In the genomic region with DNA sequence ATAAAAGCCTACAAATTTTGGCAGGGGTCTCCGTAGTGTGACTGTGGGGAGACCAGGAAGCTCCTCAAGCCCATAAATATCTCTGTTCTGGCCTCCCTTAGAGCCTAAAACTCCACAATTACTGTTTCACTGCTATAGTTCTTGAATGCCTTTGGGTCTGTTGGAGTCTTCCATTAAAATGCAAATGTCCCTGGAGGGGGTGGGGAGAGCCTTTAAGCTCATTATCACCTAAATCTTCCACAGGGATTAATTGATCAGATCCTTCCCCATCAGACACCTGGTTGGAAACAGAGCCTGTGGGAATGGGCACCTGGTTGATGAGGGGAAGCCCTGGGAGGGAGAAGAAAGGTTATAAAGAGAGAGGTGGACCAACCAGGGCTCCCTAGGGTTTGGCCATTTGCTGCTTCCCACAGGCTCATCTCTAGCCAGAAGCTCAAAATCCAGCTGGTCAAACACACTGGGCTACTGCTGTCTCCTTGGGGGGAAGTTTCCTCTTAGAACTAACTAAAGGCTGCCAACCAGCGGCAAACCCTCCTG, we compare ENCODE assay signal across 1 cellular context.
TF ChIP-seq lines count a peak whose summit lies in the region.

No MANE protein-coding gene starts in this region.

TF ChIP-seq in HepG2, 621 proteins besides CTCF, POLR2A, EP300 and RAD21 (continued from another document):
- TF ChIP-seq ZNF83 (CRISPR knock-in tag; IDR thresholded peaks at IDR 0.05; ENCODE audit: borderline replicate concordance) (0 out of 2 replicates have a peak, but pooled peaks have one; percentile 27), SAFB2 (CRISPR knock-in tag; IDR thresholded peaks at IDR 0.05; ENCODE audit: borderline replicate concordance, low read depth) (peak; percentile 7; the same call in 1 of the 2 replicates), ZNF30 (CRISPR knock-in tag; IDR thresholded peaks at IDR 0.05) (0 out of 2 replicates have a peak, but pooled peaks have one; percentile 9)
- TF ChIP-seq, protein P1, sequence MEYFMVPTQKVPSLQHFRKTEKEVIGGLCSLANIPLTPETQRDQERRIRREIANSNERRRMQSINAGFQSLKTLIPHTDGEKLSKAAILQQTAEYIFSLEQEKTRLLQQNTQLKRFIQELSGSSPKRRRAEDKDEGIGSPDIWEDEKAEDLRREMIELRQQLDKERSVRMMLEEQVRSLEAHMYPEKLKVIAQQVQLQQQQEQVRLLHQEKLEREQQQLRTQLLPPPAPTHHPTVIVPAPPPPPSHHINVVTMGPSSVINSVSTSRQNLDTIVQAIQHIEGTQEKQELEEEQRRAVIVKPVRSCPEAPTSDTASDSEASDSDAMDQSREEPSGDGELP (IDR thresholded peaks at IDR 0.05; ENCODE audit: borderline replicate concordance, low read depth) = peak; percentile 58
- TF ChIP-seq, protein P2, sequence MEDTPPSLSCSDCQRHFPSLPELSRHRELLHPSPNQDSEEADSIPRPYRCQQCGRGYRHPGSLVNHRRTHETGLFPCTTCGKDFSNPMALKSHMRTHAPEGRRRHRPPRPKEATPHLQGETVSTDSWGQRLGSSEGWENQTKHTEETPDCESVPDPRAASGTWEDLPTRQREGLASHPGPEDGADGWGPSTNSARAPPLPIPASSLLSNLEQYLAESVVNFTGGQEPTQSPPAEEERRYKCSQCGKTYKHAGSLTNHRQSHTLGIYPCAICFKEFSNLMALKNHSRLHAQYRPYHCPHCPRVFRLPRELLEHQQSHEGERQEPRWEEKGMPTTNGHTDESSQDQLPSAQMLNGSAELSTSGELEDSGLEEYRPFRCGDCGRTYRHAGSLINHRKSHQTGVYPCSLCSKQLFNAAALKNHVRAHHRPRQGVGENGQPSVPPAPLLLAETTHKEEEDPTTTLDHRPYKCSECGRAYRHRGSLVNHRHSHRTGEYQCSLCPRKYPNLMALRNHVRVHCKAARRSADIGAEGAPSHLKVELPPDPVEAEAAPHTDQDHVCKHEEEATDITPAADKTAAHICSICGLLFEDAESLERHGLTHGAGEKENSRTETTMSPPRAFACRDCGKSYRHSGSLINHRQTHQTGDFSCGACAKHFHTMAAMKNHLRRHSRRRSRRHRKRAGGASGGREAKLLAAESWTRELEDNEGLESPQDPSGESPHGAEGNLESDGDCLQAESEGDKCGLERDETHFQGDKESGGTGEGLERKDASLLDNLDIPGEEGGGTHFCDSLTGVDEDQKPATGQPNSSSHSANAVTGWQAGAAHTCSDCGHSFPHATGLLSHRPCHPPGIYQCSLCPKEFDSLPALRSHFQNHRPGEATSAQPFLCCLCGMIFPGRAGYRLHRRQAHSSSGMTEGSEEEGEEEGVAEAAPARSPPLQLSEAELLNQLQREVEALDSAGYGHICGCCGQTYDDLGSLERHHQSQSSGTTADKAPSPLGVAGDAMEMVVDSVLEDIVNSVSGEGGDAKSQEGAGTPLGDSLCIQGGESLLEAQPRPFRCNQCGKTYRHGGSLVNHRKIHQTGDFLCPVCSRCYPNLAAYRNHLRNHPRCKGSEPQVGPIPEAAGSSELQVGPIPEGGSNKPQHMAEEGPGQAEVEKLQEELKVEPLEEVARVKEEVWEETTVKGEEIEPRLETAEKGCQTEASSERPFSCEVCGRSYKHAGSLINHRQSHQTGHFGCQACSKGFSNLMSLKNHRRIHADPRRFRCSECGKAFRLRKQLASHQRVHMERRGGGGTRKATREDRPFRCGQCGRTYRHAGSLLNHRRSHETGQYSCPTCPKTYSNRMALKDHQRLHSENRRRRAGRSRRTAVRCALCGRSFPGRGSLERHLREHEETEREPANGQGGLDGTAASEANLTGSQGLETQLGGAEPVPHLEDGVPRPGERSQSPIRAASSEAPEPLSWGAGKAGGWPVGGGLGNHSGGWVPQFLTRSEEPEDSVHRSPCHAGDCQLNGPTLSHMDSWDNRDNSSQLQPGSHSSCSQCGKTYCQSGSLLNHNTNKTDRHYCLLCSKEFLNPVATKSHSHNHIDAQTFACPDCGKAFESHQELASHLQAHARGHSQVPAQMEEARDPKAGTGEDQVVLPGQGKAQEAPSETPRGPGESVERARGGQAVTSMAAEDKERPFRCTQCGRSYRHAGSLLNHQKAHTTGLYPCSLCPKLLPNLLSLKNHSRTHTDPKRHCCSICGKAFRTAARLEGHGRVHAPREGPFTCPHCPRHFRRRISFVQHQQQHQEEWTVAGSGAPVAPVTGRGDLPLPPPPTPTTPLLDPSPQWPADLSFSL (CRISPR knock-in tag; IDR thresholded peaks at IDR 0.05) = 0 out of 2 replicates have a peak, but pooled peaks have one; percentile 7
